In genomic region chr1:67144696-67145095, GRCh38 we compare ENCODE assay signal across 9 cellular contexts. TPM values are rescaled to one million over a fixed set of nuclear protein-coding genes. Genes with fewer than 3 reads are reported as not detected.
DNase-seq lines count a peak whose midpoint lies in the region; ATAC-seq and TF ChIP-seq lines count a peak whose summit lies in the region.
"Had no signal": no experiment of that assay in that cellular context is flagged by ENCODE, and none has a peak within 500 bp of the region (broad histone marks: within the 10 kb centered on the region; RNA-seq: fewer than 3 reads in every experiment).

No MANE protein-coding gene starts in this region.

- H3K9me3 Mint-ChIP-seq in HFFc6: no peaks in the 10 kb centered on the region
- no peaks in the 10 kb centered on the region for H3K9me3 Mint-ChIP-seq in activated CD8-positive, alpha-beta T cell treated with anti-CD3 and anti-CD28 coated beads, Interleukin-2, amount 10 ng/mL, durations not matched to agents 7 days and 5 days (ENCODE audit: insufficient read depth)

- H3K27ac Mint-ChIP-seq in HFFc6: no peak overlapping the region
- H3K27ac Mint-ChIP-seq in activated CD8-positive, alpha-beta T cell treated with anti-CD3 and anti-CD28 coated beads, Interleukin-2, amount 10 ng/mL, durations not matched to agents 7 days and 5 days: no peak overlapping the region

- peaks cover 2% of the 10 kb centered on the region for H3K27me3 Mint-ChIP-seq in HFFc6 (ENCODE audit: insufficient read depth)
- H3K27me3 Mint-ChIP-seq in activated CD8-positive, alpha-beta T cell treated with anti-CD3 and anti-CD28 coated beads, Interleukin-2, amount 10 ng/mL, durations not matched to agents 7 days and 5 days (ENCODE audit: low read depth): no peaks in the 10 kb centered on the region

- CTCF ChIA-PET in activated CD8-positive, alpha-beta T cell treated with anti-CD3 and anti-CD28 coated beads, Interleukin-2, amount 10 ng/mL, durations not matched to agents 7 days and 5 days (lab: Charles Lee): interaction anchor here (0.7 to 15.6 kb wide), 27 partner anchors 12 to 391 kb away, joined by 3 to 313 read pairs (median 3); partner anchors contain the start of gene IL23R

- TF ChIP-seq CTCF in HFFc6 (IDR thresholded peaks at IDR 0.05) (peak; percentile 71), lower lobe of right lung (IDR thresholded peaks at IDR 0.05) (peak; percentile 25)

- no peak overlapping the region for H3K4me3 ChIP-seq in lower lobe of right lung

- H3K4me3 Mint-ChIP-seq in HFFc6: no peak overlapping the region
- H3K4me3 Mint-ChIP-seq in activated CD8-positive, alpha-beta T cell treated with anti-CD3 and anti-CD28 coated beads, Interleukin-2, amount 10 ng/mL, durations not matched to agents 7 days and 5 days: no peak overlapping the region

- H3K27me3 ChIP-seq in lower lobe of right lung (ENCODE audit: low read depth): no peaks in the 10 kb centered on the region

- no peak for ATAC-seq in activated CD8-positive, alpha-beta T cell treated with anti-CD3 and anti-CD28 coated beads, Interleukin-2, amount 10 ng/mL, durations not matched to agents 7 days and 5 days
- ATAC-seq in lower lobe of right lung (no peak), GM21515 (IDR thresholded peaks at IDR 0.05; ENCODE audit: unreplicated experiment) (no peak)

- DNase-seq in EL: peak; percentile 12
- DNase-seq in HFFc6: no peak
- DNase-seq in activated CD8-positive, alpha-beta T cell treated with anti-CD3 and anti-CD28 coated beads, Interleukin-2, amount 10 ng/mL, durations not matched to agents 7 days and 5 days: peak; percentile 59
- no peak for DNase-seq in lower lobe of right lung
- no peak for DNase-seq in NCI-H82 (lab: John Stamatoyannopoulos, UW)
- no peak for DNase-seq in NCI-H1930 (lab: John Stamatoyannopoulos, UW)
- DNase-seq: NCI-H524 treated with DMSO at 0.1 percent for 48 hours had no signal

- no peak overlapping the region for H3K27ac ChIP-seq in lower lobe of right lung

- peaks cover 17% of the 10 kb centered on the region for H3K4me1 Mint-ChIP-seq in HFFc6 (ENCODE audit: low read depth)
- H3K4me1 Mint-ChIP-seq in activated CD8-positive, alpha-beta T cell treated with anti-CD3 and anti-CD28 coated beads, Interleukin-2, amount 10 ng/mL, durations not matched to agents 7 days and 5 days (ENCODE audit: low read depth): peaks cover 53% of the 10 kb centered on the region

- H3K4me1 ChIP-seq in lower lobe of right lung: peaks cover 10% of the 10 kb centered on the region

- H3K36me3 ChIP-seq in lower lobe of right lung: no peaks in the 10 kb centered on the region

- POLR2A ChIA-PET in activated CD8-positive, alpha-beta T cell treated with anti-CD3 and anti-CD28 coated beads, Interleukin-2, amount 10 ng/mL, durations not matched to agents 7 days and 5 days (lab: Charles Lee): no interaction called here

- no peaks in the 10 kb centered on the region for H3K36me3 Mint-ChIP-seq in HFFc6 (ENCODE audit: low read depth)
- no peaks in the 10 kb centered on the region for H3K36me3 Mint-ChIP-seq in activated CD8-positive, alpha-beta T cell treated with anti-CD3 and anti-CD28 coated beads, Interleukin-2, amount 10 ng/mL, durations not matched to agents 7 days and 5 days (ENCODE audit: low read depth)

- intact Hi-C loops in lower lobe of right lung (cut with DNase I): loop anchor here (10.0 kb wide), 1 partner anchor 150 kb away; no protein-coding TSS in a partner anchor

- H3K9me3 ChIP-seq in lower lobe of right lung: no peaks in the 10 kb centered on the region

RNA-seq across cellular contexts. Expression of gene C1orf141, which starts 9.9 kb away (rescaled TPM):
- total RNA-seq in HFFc6 (2021; fragmentation: NEBNext Ultra II Directional; extraction: Animal tissue kit (Norgen Biotek cat#: 25700)): not detected
- total RNA-seq in activated CD8-positive, alpha-beta T cell treated with anti-CD3 and anti-CD28 coated beads, Interleukin-2, amount 10 ng/mL, durations not matched to agents 7 days and 5 days: not detected
- 2.2 TPM for total RNA-seq in lower lobe of right lung
- total RNA-seq: glomerular endothelial cell had no signal

RNA-seq across cellular contexts. Expression of gene IL23R, which starts 21.6 kb away (rescaled TPM):
- not detected for total RNA-seq in HFFc6 (2021; fragmentation: NEBNext Ultra II Directional; extraction: Animal tissue kit (Norgen Biotek cat#: 25700))
- under 1 TPM; 0.45 to 0.47 TPM for total RNA-seq in activated CD8-positive, alpha-beta T cell treated with anti-CD3 and anti-CD28 coated beads, Interleukin-2, amount 10 ng/mL, durations not matched to agents 7 days and 5 days
- total RNA-seq in lower lobe of right lung: 0.18 TPM
- total RNA-seq: glomerular endothelial cell had no signal

Comparison
In these comparisons a context has a peak if more than half of its experiments do, and no peak if none do; other contexts are left out.
1. DNase-seq: peak in EL (single experiment) and activated CD8-positive, alpha-beta T cell treated with anti-CD3 and anti-CD28 coated beads, Interleukin-2, amount 10 ng/mL, durations not matched to agents 7 days and 5 days (single experiment); none in HFFc6 (single experiment), lower lobe of right lung (single experiment), NCI-H82 (single experiment) and NCI-H1930 (0 of 2).